1 cellular context compared by ENCODE assay signal in the genomic region with DNA sequence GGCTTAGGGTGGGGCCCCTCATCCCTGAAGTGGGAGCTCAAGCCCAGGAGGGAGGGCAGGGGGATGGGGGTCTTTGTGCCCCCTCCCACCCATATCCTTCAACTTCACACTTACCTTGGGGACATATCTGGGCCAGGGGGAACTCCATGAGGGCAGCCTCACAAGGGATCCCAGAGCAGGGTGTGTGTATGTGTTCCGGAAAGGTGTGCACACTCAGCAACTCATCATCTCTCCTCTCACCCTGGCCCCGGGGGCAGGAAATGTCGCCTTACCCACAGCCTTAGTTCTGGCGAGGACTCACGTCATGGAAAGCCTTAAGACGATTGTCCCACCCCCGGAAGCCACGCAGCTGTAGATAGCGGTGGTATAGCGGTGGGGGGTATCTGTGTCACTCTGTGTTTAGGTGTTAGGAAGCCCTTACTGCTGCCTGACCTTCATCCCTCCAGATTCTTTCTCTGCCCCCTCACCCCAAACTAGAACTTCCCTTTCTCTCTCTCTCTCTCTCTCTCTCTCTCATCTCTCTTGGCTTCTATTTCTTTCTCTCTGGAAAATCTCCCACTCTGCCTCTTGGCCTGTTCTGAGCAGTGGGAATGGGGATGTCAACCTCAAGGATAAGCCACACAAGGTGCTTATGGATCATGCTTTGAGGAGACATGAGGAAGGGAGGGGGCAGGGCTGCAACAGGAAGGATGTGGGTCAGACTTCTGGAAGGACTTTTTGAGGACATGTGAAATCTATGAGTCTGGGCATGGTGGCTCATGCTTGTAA.
TF ChIP-seq lines count a peak whose summit lies in the region.

A gene (minus strand): TSS at position 288 of the 768 bp plus-strand sequence. CDS start 140 bp downstream, at position 148.

TF ChIP-seq in K562, 482 proteins besides CTCF, POLR2A, EP300 and RAD21 (continued from another document and continues in another):
- TF ChIP-seq, protein P1, sequence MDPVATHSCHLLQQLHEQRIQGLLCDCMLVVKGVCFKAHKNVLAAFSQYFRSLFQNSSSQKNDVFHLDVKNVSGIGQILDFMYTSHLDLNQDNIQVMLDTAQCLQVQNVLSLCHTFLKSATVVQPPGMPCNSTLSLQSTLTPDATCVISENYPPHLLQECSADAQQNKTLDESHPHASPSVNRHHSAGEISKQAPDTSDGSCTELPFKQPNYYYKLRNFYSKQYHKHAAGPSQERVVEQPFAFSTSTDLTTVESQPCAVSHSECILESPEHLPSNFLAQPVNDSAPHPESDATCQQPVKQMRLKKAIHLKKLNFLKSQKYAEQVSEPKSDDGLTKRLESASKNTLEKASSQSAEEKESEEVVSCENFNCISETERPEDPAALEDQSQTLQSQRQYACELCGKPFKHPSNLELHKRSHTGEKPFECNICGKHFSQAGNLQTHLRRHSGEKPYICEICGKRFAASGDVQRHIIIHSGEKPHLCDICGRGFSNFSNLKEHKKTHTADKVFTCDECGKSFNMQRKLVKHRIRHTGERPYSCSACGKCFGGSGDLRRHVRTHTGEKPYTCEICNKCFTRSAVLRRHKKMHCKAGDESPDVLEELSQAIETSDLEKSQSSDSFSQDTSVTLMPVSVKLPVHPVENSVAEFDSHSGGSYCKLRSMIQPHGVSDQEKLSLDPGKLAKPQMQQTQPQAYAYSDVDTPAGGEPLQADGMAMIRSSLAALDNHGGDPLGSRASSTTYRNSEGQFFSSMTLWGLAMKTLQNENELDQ (CRISPR knock-in tag; IDR thresholded peaks at IDR 0.05; ENCODE audit: borderline replicate concordance): no peak
- TF ChIP-seq JUNB (CRISPR knock-in tag; conservative IDR thresholded peaks at IDR 0.05) (no peak), CHD1 (IDR thresholded peaks at IDR 0.05; ENCODE audit: low read length) (no peak), ARHGAP35 (IDR thresholded peaks at IDR 0.05; ENCODE audit: partially characterized antibody) (no peak), SRSF9 (IDR thresholded peaks at IDR 0.05; ENCODE audit: borderline replicate concordance, low read depth, low read length) (no peak), TEAD1 (CRISPR knock-in tag; IDR thresholded peaks at IDR 0.05) (0 out of 4 replicates have a peak, but pooled peaks of 1 of the 2 experiments have one; percentile 6), ZBTB1 (CRISPR knock-in tag; IDR thresholded peaks at IDR 0.05; ENCODE audit: borderline replicate concordance, low read depth) (no peak), ZNF830 (CRISPR knock-in tag; IDR thresholded peaks at IDR 0.05) (no peak), ZC3H11A (IDR thresholded peaks at IDR 0.05; ENCODE audit: low read depth, low read length) (no peak), LARP7 (IDR thresholded peaks at IDR 0.05) (no peak), CAMTA2 (CRISPR knock-in tag; conservative IDR thresholded peaks at IDR 0.05) (no peak), ZNF699 (CRISPR knock-in tag; IDR thresholded peaks at IDR 0.05; ENCODE audit: insufficient replicate concordance) (no peak), XRCC3 (IDR thresholded peaks at IDR 0.05) (no peak), CBX5 (IDR thresholded peaks at IDR 0.05; ENCODE audit: borderline replicate concordance, low read depth) (no peak), FOXK2 (conservative IDR thresholded peaks at IDR 0.05 in 1 of 2, IDR thresholded peaks at IDR 0.05 in 1 of 2; ENCODE audit: low read depth in 2 of 2) (no peak; a peak in 1 of 4 replicates), MYBL2 (IDR thresholded peaks at IDR 0.05; ENCODE audit: low read depth) (no peak), MYBL2 (CRISPR knock-in tag; IDR thresholded peaks at IDR 0.05; ENCODE audit: borderline replicate concordance) (no peak), E2F3 (CRISPR knock-in tag; IDR thresholded peaks at IDR 0.05) (no peak), SAP30 (IDR thresholded peaks at IDR 0.05; ENCODE audit: borderline replicate concordance, insufficient read depth, low read depth, low read length, poor library complexity, severe bottlenecking) (no peak), HSF4 (CRISPR knock-in tag; IDR thresholded peaks at IDR 0.05; ENCODE audit: borderline replicate concordance) (no peak), SMARCA4 (IDR thresholded peaks at IDR 0.05) (peak; percentile 50), GTF2A2 (tag; IDR thresholded peaks at IDR 0.05) (no peak), ZNF436 (CRISPR knock-in tag; IDR thresholded peaks at IDR 0.05) (no peak), TAF15 (IDR thresholded peaks at IDR 0.05; ENCODE audit: low read depth, low read length) (no peak), DIDO1 (tag; IDR thresholded peaks at IDR 0.05; ENCODE audit: low read depth) (no peak), SNRNP70 (optimal IDR thresholded peaks at IDR 0.05; ENCODE audit: low read depth, low read length) (no peak), GABPA (tag; conservative IDR thresholded peaks at IDR 0.05; ENCODE audit: low read depth) (peak; percentile 91), ZNF175 (CRISPR knock-in tag; IDR thresholded peaks at IDR 0.05; ENCODE audit: low read depth) (no peak), GTF2F1 (IDR thresholded peaks at IDR 0.05; ENCODE audit: low read depth, low read length) (no peak), NFYB (IDR thresholded peaks at IDR 0.05; ENCODE audit: extremely low read depth, insufficient read length) (no peak), ZNF766 (CRISPR knock-in tag; conservative IDR thresholded peaks at IDR 0.05) (no peak), MEIS2 (IDR thresholded peaks at IDR 0.05; ENCODE audit: partially characterized antibody) (peak; percentile 67)
- TF ChIP-seq, protein P2, sequence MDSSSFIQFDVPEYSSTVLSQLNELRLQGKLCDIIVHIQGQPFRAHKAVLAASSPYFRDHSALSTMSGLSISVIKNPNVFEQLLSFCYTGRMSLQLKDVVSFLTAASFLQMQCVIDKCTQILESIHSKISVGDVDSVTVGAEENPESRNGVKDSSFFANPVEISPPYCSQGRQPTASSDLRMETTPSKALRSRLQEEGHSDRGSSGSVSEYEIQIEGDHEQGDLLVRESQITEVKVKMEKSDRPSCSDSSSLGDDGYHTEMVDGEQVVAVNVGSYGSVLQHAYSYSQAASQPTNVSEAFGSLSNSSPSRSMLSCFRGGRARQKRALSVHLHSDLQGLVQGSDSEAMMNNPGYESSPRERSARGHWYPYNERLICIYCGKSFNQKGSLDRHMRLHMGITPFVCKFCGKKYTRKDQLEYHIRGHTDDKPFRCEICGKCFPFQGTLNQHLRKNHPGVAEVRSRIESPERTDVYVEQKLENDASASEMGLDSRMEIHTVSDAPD (CRISPR knock-in tag; IDR thresholded peaks at IDR 0.05): no peak
- TF ChIP-seq, protein P3, sequence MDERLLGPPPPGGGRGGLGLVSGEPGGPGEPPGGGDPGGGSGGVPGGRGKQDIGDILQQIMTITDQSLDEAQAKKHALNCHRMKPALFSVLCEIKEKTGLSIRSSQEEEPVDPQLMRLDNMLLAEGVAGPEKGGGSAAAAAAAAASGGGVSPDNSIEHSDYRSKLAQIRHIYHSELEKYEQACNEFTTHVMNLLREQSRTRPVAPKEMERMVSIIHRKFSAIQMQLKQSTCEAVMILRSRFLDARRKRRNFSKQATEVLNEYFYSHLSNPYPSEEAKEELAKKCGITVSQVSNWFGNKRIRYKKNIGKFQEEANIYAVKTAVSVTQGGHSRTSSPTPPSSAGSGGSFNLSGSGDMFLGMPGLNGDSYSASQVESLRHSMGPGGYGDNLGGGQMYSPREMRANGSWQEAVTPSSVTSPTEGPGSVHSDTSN (CRISPR knock-in tag; IDR thresholded peaks at IDR 0.05; ENCODE audit: low read depth): no peak
- TF ChIP-seq, protein P3 (tag; conservative IDR thresholded peaks at IDR 0.05; ENCODE audit: low read depth): no peak
- TF ChIP-seq, protein P4, sequence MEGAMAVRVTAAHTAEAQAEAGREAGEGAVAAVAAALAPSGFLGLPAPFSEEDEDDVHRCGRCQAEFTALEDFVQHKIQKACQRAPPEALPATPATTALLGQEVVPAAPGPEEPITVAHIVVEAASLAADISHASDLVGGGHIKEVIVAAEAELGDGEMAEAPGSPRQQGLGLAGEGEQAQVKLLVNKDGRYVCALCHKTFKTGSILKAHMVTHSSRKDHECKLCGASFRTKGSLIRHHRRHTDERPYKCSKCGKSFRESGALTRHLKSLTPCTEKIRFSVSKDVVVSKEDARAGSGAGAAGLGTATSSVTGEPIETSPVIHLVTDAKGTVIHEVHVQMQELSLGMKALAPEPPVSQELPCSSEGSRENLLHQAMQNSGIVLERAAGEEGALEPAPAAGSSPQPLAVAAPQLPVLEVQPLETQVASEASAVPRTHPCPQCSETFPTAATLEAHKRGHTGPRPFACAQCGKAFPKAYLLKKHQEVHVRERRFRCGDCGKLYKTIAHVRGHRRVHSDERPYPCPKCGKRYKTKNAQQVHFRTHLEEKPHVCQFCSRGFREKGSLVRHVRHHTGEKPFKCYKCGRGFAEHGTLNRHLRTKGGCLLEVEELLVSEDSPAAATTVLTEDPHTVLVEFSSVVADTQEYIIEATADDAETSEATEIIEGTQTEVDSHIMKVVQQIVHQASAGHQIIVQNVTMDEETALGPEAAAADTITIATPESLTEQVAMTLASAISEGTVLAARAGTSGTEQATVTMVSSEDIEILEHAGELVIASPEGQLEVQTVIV (CRISPR knock-in tag; IDR thresholded peaks at IDR 0.05; ENCODE audit: borderline replicate concordance): no peak
- TF ChIP-seq, protein P5, sequence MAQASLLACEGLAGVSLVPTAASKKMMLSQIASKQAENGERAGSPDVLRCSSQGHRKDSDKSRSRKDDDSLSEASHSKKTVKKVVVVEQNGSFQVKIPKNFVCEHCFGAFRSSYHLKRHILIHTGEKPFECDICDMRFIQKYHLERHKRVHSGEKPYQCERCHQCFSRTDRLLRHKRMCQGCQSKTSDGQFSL (CRISPR knock-in tag; IDR thresholded peaks at IDR 0.05): no peak
- TF ChIP-seq, protein P5 (tag; IDR thresholded peaks at IDR 0.05): no peak
- TF ChIP-seq, protein P6, sequence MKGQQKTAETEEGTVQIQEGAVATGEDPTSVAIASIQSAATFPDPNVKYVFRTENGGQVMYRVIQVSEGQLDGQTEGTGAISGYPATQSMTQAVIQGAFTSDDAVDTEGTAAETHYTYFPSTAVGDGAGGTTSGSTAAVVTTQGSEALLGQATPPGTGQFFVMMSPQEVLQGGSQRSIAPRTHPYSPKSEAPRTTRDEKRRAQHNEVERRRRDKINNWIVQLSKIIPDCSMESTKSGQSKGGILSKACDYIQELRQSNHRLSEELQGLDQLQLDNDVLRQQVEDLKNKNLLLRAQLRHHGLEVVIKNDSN (CRISPR knock-in tag; IDR thresholded peaks at IDR 0.05): no peak
- TF ChIP-seq, protein P7, sequence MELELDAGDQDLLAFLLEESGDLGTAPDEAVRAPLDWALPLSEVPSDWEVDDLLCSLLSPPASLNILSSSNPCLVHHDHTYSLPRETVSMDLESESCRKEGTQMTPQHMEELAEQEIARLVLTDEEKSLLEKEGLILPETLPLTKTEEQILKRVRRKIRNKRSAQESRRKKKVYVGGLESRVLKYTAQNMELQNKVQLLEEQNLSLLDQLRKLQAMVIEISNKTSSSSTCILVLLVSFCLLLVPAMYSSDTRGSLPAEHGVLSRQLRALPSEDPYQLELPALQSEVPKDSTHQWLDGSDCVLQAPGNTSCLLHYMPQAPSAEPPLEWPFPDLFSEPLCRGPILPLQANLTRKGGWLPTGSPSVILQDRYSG (tag; conservative IDR thresholded peaks at IDR 0.05; ENCODE audit: low read depth): no peak
- TF ChIP-seq, protein P8, sequence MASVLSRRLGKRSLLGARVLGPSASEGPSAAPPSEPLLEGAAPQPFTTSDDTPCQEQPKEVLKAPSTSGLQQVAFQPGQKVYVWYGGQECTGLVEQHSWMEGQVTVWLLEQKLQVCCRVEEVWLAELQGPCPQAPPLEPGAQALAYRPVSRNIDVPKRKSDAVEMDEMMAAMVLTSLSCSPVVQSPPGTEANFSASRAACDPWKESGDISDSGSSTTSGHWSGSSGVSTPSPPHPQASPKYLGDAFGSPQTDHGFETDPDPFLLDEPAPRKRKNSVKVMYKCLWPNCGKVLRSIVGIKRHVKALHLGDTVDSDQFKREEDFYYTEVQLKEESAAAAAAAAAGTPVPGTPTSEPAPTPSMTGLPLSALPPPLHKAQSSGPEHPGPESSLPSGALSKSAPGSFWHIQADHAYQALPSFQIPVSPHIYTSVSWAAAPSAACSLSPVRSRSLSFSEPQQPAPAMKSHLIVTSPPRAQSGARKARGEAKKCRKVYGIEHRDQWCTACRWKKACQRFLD (CRISPR knock-in tag; IDR thresholded peaks at IDR 0.05): 0 out of 2 replicates have a peak, but pooled peaks have one; percentile 47
- TF ChIP-seq, protein P9, sequence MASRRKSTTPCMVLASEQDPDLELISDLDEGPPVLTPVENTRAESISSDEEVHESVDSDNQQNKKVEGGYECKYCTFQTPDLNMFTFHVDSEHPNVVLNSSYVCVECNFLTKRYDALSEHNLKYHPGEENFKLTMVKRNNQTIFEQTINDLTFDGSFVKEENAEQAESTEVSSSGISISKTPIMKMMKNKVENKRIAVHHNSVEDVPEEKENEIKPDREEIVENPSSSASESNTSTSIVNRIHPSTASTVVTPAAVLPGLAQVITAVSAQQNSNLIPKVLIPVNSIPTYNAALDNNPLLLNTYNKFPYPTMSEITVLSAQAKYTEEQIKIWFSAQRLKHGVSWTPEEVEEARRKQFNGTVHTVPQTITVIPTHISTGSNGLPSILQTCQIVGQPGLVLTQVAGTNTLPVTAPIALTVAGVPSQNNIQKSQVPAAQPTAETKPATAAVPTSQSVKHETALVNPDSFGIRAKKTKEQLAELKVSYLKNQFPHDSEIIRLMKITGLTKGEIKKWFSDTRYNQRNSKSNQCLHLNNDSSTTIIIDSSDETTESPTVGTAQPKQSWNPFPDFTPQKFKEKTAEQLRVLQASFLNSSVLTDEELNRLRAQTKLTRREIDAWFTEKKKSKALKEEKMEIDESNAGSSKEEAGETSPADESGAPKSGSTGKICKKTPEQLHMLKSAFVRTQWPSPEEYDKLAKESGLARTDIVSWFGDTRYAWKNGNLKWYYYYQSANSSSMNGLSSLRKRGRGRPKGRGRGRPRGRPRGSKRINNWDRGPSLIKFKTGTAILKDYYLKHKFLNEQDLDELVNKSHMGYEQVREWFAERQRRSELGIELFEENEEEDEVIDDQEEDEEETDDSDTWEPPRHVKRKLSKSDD (conservative IDR thresholded peaks at IDR 0.05; ENCODE audit: low read length): no peak
- TF ChIP-seq, protein P10, sequence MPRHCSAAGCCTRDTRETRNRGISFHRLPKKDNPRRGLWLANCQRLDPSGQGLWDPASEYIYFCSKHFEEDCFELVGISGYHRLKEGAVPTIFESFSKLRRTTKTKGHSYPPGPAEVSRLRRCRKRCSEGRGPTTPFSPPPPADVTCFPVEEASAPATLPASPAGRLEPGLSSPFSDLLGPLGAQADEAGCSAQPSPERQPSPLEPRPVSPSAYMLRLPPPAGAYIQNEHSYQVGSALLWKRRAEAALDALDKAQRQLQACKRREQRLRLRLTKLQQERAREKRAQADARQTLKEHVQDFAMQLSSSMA (CRISPR knock-in tag; IDR thresholded peaks at IDR 0.05): no peak
